ENCODE assay signal across 20 cellular contexts in the genomic region with DNA sequence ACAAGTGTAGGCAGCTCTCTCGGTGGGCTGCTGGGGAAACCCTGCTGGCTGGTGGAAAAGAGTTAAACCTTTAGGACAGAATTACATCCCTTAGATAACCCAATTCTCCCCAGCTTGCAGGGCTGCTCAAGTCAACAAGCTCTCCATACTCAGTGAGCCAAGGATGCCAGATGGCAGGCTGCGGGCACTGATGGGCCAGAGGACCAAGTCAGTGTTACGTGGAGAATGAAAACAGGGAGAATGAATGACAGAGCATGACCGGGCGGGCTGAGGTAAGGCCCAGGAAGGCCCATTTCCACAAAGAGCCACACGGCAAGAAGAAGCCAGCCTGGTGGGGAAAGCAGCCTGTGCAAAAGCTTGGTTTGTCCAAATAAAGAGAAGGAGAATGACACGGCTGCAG. TPM values are rescaled to one million over a fixed set of nuclear protein-coding genes. Genes with fewer than 3 reads are reported as not detected.
DNase-seq lines count a peak whose midpoint lies in the region; ATAC-seq, FAIRE-seq and TF ChIP-seq lines count a peak whose summit lies in the region.
"Had no signal": no experiment of that assay in that cellular context is flagged by ENCODE, and none has a peak within 500 bp of the region (broad histone marks: within the 10 kb centered on the region; RNA-seq: fewer than 3 reads in every experiment).

No MANE protein-coding gene starts in this region.

- DNase-seq in MCF 10A (ENCODE audit: unreplicated experiment) (no peak), mammary epithelial cell (no peak), K562 (ENCODE audit: extremely low read depth in 1 of 4, low spot score in 3 of 4) (no peak), nephron progenitor cell (no peak), transverse colon (peak; percentile 1), foreskin melanocyte (no peak), OCI-M2 (lab: John Stamatoyannopoulos, UW; ENCODE audit: unreplicated experiment) (no peak), BE2C (no peak)
- DNase-seq: activated CD4-positive, alpha-beta T cell treated with anti-CD3 and anti-CD28 coated beads, Interleukin-2, amount 10 ng/mL, durations not matched to agents 24 days and 14 days; activated CD8-positive, alpha-beta memory T cell treated with anti-CD3 and anti-CD28 coated beads, Interleukin-2, amount 50 U/mL, for 48 hours; activated naive CD4-positive, alpha-beta T cell treated with anti-CD3 and anti-CD28 coated beads for 36 hours; GDM1; kidney glomerular epithelial cell; SJCRH30; stimulated activated CD4-positive, alpha-beta T cell treated with anti-CD3 and anti-CD28 coated beads, Interleukin-12 subunit alpha, Interleukin-12 subunit beta, amount 100 ng/mL, for 4 hours; stimulated activated naive CD8-positive, alpha-beta T cell treated with anti-CD3 and anti-CD28 coated beads, Interleukin-15, Interleukin-2, amounts not matched to agents 100 U/mL and 50 U/mL, for 24 hours had no signal

- H3K36me3 Mint-ChIP-seq in MCF 10A (ENCODE audit: insufficient read depth, unreplicated experiment) = peaks cover 4% of the 10 kb centered on the region
- H3K36me3 Mint-ChIP-seq in nephron progenitor cell (ENCODE audit: low read depth) = no peaks in the 10 kb centered on the region

- H3K9ac ChIP-seq in mammary epithelial cell (ENCODE audit: insufficient read depth, low read length) = no peak overlapping the region
- peak overlapping the region in 1 of 2 experiments; percentile 66; a peak in 1 of 4 replicates for H3K9ac ChIP-seq in K562 (ENCODE audit: insufficient read depth in 1 of 2, low read depth in 2 of 2, low read length in 2 of 2)

- no peak for FAIRE-seq in K562 (lab: Jason Lieb, UNC)
- FAIRE-seq: GM12892, H1, pancreas had no signal

- H3K79me2 ChIP-seq in mammary epithelial cell (ENCODE audit: insufficient read depth, low read length) (no peaks in the 10 kb centered on the region), K562 (ENCODE audit: control insufficient read depth, insufficient read depth, low read length) (peaks cover 19% of the 10 kb centered on the region)

- dilution Hi-C loops in mammary epithelial cell (cut with HindIII; ENCODE audit: low sequenced_read_pairs) = no loop called here

- TF ChIP-seq RAD21 in K562 (CRISPR knock-in tag; conservative IDR thresholded peaks at IDR 0.05 in 1 of 2, IDR thresholded peaks at IDR 0.05 in 1 of 2) = no peak

- H3K27me3 ChIP-seq in mammary epithelial cell (ENCODE audit: insufficient read depth, low read length) (no peaks in the 10 kb centered on the region), K562 (ENCODE audit: control insufficient read depth in 2 of 2, insufficient read depth in 2 of 2, low read length in 2 of 2) (no peaks in the 10 kb centered on the region), transverse colon (no peaks in the 10 kb centered on the region), BE2C (no peaks in the 10 kb centered on the region)
- H3K27me3 ChIP-seq: body of pancreas, pancreas, SJCRH30 had no signal

- H3K27ac ChIP-seq in mammary epithelial cell (ENCODE audit: insufficient read depth, low read depth, low read length) = no peak overlapping the region
- H3K27ac ChIP-seq in K562 (ENCODE audit: extremely low read depth, low read depth, low read length) = peak overlapping the region; percentile 31; the same call in 1 of the 3 replicates
- peak overlapping the region in 2 of 4 donors; percentile 4 to 37 for H3K27ac ChIP-seq in transverse colon
- H3K27ac ChIP-seq: pancreas, SJCRH30 had no signal

- H3K4me1 ChIP-seq in mammary epithelial cell (ENCODE audit: insufficient read depth, low read length) (peaks cover 47% of the 10 kb centered on the region), K562 (replicated peaks in 1 of 2; ENCODE audit: control insufficient read depth in 2 of 2, insufficient read depth in 2 of 2, low read length in 2 of 2) (peaks cover 52 to 93% of the 10 kb centered on the region in 2 experiments), transverse colon (peaks cover 0 to 10% (median 3%) of the 10 kb centered on the region in 4 donors), BE2C (no peaks in the 10 kb centered on the region)
- H3K4me1 ChIP-seq: body of pancreas, pancreas had no signal

- no peaks in the 10 kb centered on the region for H3K9me1 ChIP-seq in K562 (ENCODE audit: control insufficient read depth, insufficient read depth, low read length)

- BruUV-seq in MCF 10A (replicated peaks; lab: Mats Ljungman, UMichigan) (no TSS peak), mammary epithelial cell (replicated peaks; lab: Mats Ljungman, UMichigan) (no TSS peak), K562 (replicated peaks; lab: Mats Ljungman, UMichigan) (no TSS peak)

- intact Hi-C loops in MCF 10A (cut with micrococcal nuclease) = loop anchor here (10.0 kb wide), 1 partner anchor 770 kb away; no protein-coding TSS in a partner anchor
- intact Hi-C loops in mammary epithelial cell (cut with micrococcal nuclease) = no loop called here
- intact Hi-C loops in K562 (cut with micrococcal nuclease) = no loop called here
- intact Hi-C loops in transverse colon (cut with DNase I; ENCODE audit: low total_unique reads) = no loop called here

- WGBS in mammary epithelial cell (ENCODE audit: low coverage, missing lambda C conversion rate) = 99% methylated on average over 7 of the region's 7 CpGs
- WGBS in K562 (ENCODE audit: insufficient coverage, low coverage, missing lambda C conversion rate) = 80% methylated on average over 5 of the region's 7 CpGs
- WGBS in transverse colon (ENCODE audit: low coverage in 1 of 2), 2 donors = 67 to 87% methylated on average over 3 to 7 of the region's 7 CpGs

- TF ChIP-seq CTCF in MCF 10A (IDR thresholded peaks at IDR 0.05; ENCODE audit: unreplicated experiment) = no peak
- TF ChIP-seq CTCF in mammary epithelial cell (conservative IDR thresholded peaks at IDR 0.05 in 1 of 2, IDR thresholded peaks at IDR 0.05 in 1 of 2; ENCODE audit: extremely low read depth in 1 of 2, insufficient read depth in 1 of 2, low read depth in 1 of 2, low read length in 2 of 2) = no peak
- TF ChIP-seq CTCF in K562 (IDR thresholded peaks at IDR 0.05 in 2 of 3, conservative IDR thresholded peaks at IDR 0.05 in 1 of 3; ENCODE audit: insufficient read depth in 2 of 3, low read depth in 1 of 3, low read length in 3 of 3) = no peak
- TF ChIP-seq CTCF in nephron progenitor cell (IDR thresholded peaks at IDR 0.05) = no peak
- TF ChIP-seq CTCF in transverse colon (IDR thresholded peaks at IDR 0.05) = no peak
- TF ChIP-seq CTCF in BE2C (IDR thresholded peaks at IDR 0.05; ENCODE audit: low read depth, low read length) = no peak

- TF ChIP-seq EP300 in K562 (IDR thresholded peaks at IDR 0.05; ENCODE audit: low read length) (no peak), transverse colon (IDR thresholded peaks at IDR 0.05; ENCODE audit: low read depth) (no peak)

- CTCF ChIA-PET in MCF 10A (lab: Yijun Ruan, JAX) (interaction anchor here (0.6 to 6.3 kb wide), 11 partner anchors 9 to 453 kb away, joined by 3 to 66 read pairs (median 10); no protein-coding TSS in a partner anchor), mammary epithelial cell (lab: Charles Lee; ENCODE audit: low non-redundant PET) (interaction anchor here (0.7 kb wide), 1 partner anchor 61 kb away, joined by 3 read pairs; no protein-coding TSS in a partner anchor), K562 (lab: Yijun Ruan, JAX; ENCODE audit: low intra/inter-chr PET ratio) (no interaction called here)

- ATAC-seq in K562 = no peak
- ATAC-seq: body of pancreas; stimulated activated naive CD8-positive, alpha-beta T cell treated with anti-CD3 and anti-CD28 coated beads, Interleukin-15, Interleukin-2, amounts not matched to agents 100 U/mL and 50 U/mL, for 24 hours had no signal

- POLR2A ChIA-PET in MCF 10A (lab: Yijun Ruan, JAX) = interaction anchor here (0.6 to 16.9 kb wide), 11 partner anchors 8 to 369 kb away, joined by 3 to 555 read pairs (median 5); a partner anchor contains a TSS
- POLR2A ChIA-PET in K562 (lab: Yijun Ruan, JAX) = interaction anchor here (0.8 to 5.9 kb wide), 3 partner anchors 8 to 94 kb away, joined by 3 to 35 read pairs (median 3); no protein-coding TSS in a partner anchor

- H3K36me3 ChIP-seq in mammary epithelial cell (ENCODE audit: insufficient read depth, low read length) (no peaks in the 10 kb centered on the region), K562 (ENCODE audit: control insufficient read depth, insufficient read depth, low read length) (no peaks in the 10 kb centered on the region; the same call in 2 of the 3 replicates), transverse colon (no peaks in the 10 kb centered on the region), BE2C (no peaks in the 10 kb centered on the region)
- H3K36me3 ChIP-seq: pancreas, SJCRH30 had no signal

- H3K27ac Mint-ChIP-seq in MCF 10A (ENCODE audit: low read depth, unreplicated experiment) (peak overlapping the region; percentile 20), nephron progenitor cell (peak overlapping the region; percentile 60)
- H3K27ac Mint-ChIP-seq: activated naive CD4-positive, alpha-beta T cell treated with anti-CD3 and anti-CD28 coated beads for 36 hours had no signal

- H3K9me3 Mint-ChIP-seq in MCF 10A (ENCODE audit: unreplicated experiment) (no peaks in the 10 kb centered on the region), nephron progenitor cell (peaks cover 17% of the 10 kb centered on the region)
- H3K9me3 Mint-ChIP-seq: activated CD4-positive, alpha-beta T cell treated with anti-CD3 and anti-CD28 coated beads, Interleukin-2, amount 10 ng/mL, durations not matched to agents 24 days and 14 days; activated naive CD4-positive, alpha-beta T cell treated with anti-CD3 and anti-CD28 coated beads for 36 hours had no signal

- H3K4me3 Mint-ChIP-seq in MCF 10A (ENCODE audit: unreplicated experiment) = no peak overlapping the region
- no peak overlapping the region for H3K4me3 Mint-ChIP-seq in nephron progenitor cell
- H3K4me3 Mint-ChIP-seq: activated CD4-positive, alpha-beta T cell treated with anti-CD3 and anti-CD28 coated beads, Interleukin-2, amount 10 ng/mL, durations not matched to agents 24 days and 14 days; activated naive CD4-positive, alpha-beta T cell treated with anti-CD3 and anti-CD28 coated beads for 36 hours had no signal

- no peak for TF ChIP-seq POLR2A in K562 (conservative IDR thresholded peaks at IDR 0.05)
- TF ChIP-seq POLR2A in transverse colon (IDR thresholded peaks at IDR 0.05) = no peak

- H3K4me1 Mint-ChIP-seq in MCF 10A (ENCODE audit: insufficient read depth, unreplicated experiment) = peaks cover 67% of the 10 kb centered on the region
- peaks cover 25% of the 10 kb centered on the region for H3K4me1 Mint-ChIP-seq in nephron progenitor cell

- H3K4me2 ChIP-seq in mammary epithelial cell (ENCODE audit: insufficient read depth, low read depth, low read length) (no peak overlapping the region), K562 (ENCODE audit: insufficient read depth, low read length) (no peak overlapping the region)

- in situ Hi-C loops in mammary epithelial cell (cut with MboI; ENCODE audit: low sequenced_read_pairs in 2 of 2) = no loop called here
- in situ Hi-C loops in K562 (cut with MboI) = no loop called here
- in situ Hi-C loops in transverse colon (cut with MboI; ENCODE audit: low pct_ligation_motif_present in 1 of 4, low pct_unique_long_range_greater_than_20kb in 1 of 4, low sequenced_read_pairs in 3 of 4) = no loop called here

- H2AFZ ChIP-seq in mammary epithelial cell (ENCODE audit: low read depth, low read length) (no peak overlapping the region), K562 (ENCODE audit: low read depth, low read length) (peak overlapping the region; percentile 60)

- H3K9me3 ChIP-seq in mammary epithelial cell (replicated peaks; ENCODE audit: insufficient read depth, low read length) = no peaks in the 10 kb centered on the region
- H3K9me3 ChIP-seq in K562 (replicated peaks; ENCODE audit: control insufficient read depth, insufficient read depth, low read depth, low read length) = no peaks in the 10 kb centered on the region
- H3K9me3 ChIP-seq in transverse colon = no peaks in the 10 kb centered on the region
- H3K9me3 ChIP-seq in BE2C = no peaks in the 10 kb centered on the region
- H3K9me3 ChIP-seq: body of pancreas, pancreas, SJCRH30 had no signal

- H4K20me1 ChIP-seq in mammary epithelial cell (ENCODE audit: insufficient read depth, low read length) (no peaks in the 10 kb centered on the region), K562 (replicated peaks; ENCODE audit: control insufficient read depth, insufficient read depth, low read length) (no peaks in the 10 kb centered on the region)

- H3K4me3 ChIP-seq in mammary epithelial cell (replicated peaks in 1 of 3; ENCODE audit: insufficient read depth in 1 of 3, low read depth in 2 of 3, low read length in 3 of 3) = no peak overlapping the region
- no peak overlapping the region for H3K4me3 ChIP-seq in K562
- no peak overlapping the region for H3K4me3 ChIP-seq in transverse colon
- no peak overlapping the region for H3K4me3 ChIP-seq in BE2C (ENCODE audit: low read depth, low read length)
- H3K4me3 ChIP-seq: body of pancreas, pancreas, SJCRH30 had no signal

- H3K27me3 Mint-ChIP-seq in MCF 10A (ENCODE audit: insufficient read depth, unreplicated experiment) (no peaks in the 10 kb centered on the region), nephron progenitor cell (ENCODE audit: low read depth, poor library complexity) (peaks cover 7% of the 10 kb centered on the region)

RNA-seq across cellular contexts. Expression of a gene that starts 58.7 kb away (rescaled TPM):
- not detected in 2 replicates for total RNA-seq in MCF 10A (2022)
- not detected for total RNA-seq in mammary epithelial cell
- not detected for polyA plus RNA-seq in mammary epithelial cell
- polyA minus RNA-seq in mammary epithelial cell = not detected
- total RNA-seq in K562 (2011; cell fraction: chromatin; rRNA removed; ENCODE audit: low replicate concordance) = 0.16 and 0.39 TPM in 2 replicates
- total RNA-seq in K562 (2011; cell fraction: nucleolus; rRNA removed) = 0.26 and 0.33 TPM in 2 replicates
- 0.44 and 0.61 TPM in 2 replicates for total RNA-seq in K562 (2011; cell fraction: nucleoplasm; rRNA removed)
- 0.05 and 0.12 TPM in 2 replicates for total RNA-seq in K562 (2014; rRNA removed)
- total RNA-seq in K562 (2014; rRNA removed; fragmentation: Illumina TruSeq; extraction: Trizol) = 0.04 and 0.10 TPM in 2 replicates
- 0.04 TPM in 2 replicates for total RNA-seq in K562 (2015; rRNA removed; fragmentation: Illumina TruSeq; extraction: Trizol)
- total RNA-seq in K562 (2021) = 0.20 and 0.25 TPM in 2 replicates
- polyA plus RNA-seq in K562 (2011; rRNA removed) = 0.12 and 0.20 TPM in 2 replicates
- polyA plus RNA-seq in K562 (2011; cell fraction: cytosol; rRNA removed) = 0.09 and 0.15 TPM in 2 replicates
- polyA plus RNA-seq in K562 (2011; cell fraction: nucleus; rRNA removed) = 0.17 and 0.21 TPM in 2 replicates
- 0.03 and 0.06 TPM in 2 replicates for polyA plus RNA-seq in K562 (2012)
- polyA plus RNA-seq in K562 (2014; fragmentation: Illumina TruSeq; extraction: Trizol) = 0.07 TPM in 2 replicates
- under 1 TPM; 0.03 TPM for polyA plus RNA-seq in K562 (2014; fragmentation: Nextera tagmentation; extraction: Ambion mirVana)
- 0.03 and 0.08 TPM in 2 replicates for polyA plus RNA-seq in K562 (2014; rRNA removed)
- 0.21 and 0.42 TPM in 2 replicates for polyA minus RNA-seq in K562 (2011; rRNA and poly(A)+ RNA removed)
- polyA minus RNA-seq in K562 (2011; cell fraction: cytosol; rRNA and poly(A)+ RNA removed) = 0.27 and 0.29 TPM in 2 replicates
- under 0.01 and 0.13 TPM in 2 replicates for polyA minus RNA-seq in K562 (2011; cell fraction: nucleus; rRNA and poly(A)+ RNA removed)
- 10 to 100 TPM in 1 of 4 donors, 1 to 10 TPM in 3; 6.3 to 14.3 (median 7.9) TPM for total RNA-seq in transverse colon
- 0.17 TPM for polyA plus RNA-seq in BE2C (2012; ENCODE audit: insufficient read depth, insufficient read length, low read depth)
- total RNA-seq: SJCRH30 had no signal
